Comparison of ENCODE assay signal across 16 cellular contexts in the genomic region with DNA sequence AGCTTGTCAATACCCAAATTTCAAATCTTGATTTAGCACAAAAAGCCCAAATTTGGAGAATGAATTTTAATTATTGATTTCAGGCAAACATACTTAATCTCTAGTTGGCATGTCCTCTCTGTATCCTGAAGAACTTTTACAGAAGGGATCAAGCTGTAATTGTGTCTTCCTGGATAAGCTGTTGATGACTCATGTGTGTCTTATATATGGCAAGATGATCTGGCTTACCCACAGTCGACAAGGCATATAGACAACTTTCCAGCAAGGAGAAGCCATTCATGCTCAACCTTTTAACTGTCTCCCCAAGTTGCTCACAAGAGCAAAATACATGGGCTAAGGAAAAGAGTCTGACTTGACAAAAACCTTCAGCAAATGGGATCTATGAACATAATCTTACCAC.
DNase-seq lines count a peak whose midpoint lies in the region; FAIRE-seq and TF ChIP-seq lines count a peak whose summit lies in the region.
"Had no signal": no experiment of that assay in that cellular context is flagged by ENCODE, and none has a peak within 500 bp of the region (broad histone marks: within the 10 kb centered on the region; RNA-seq: fewer than 3 reads in every experiment).

No MANE protein-coding gene starts in this region.

- H3K27ac ChIP-seq in GM23248, result no peak overlapping the region
- H3K27ac ChIP-seq in astrocyte (ENCODE audit: low read depth, low read length), result no peak overlapping the region
- H3K27ac ChIP-seq in ovary, result no peak overlapping the region
- H3K27ac ChIP-seq: A549 had no signal

- no peak overlapping the region for H3K27ac Mint-ChIP-seq in astrocyte (ENCODE audit: unreplicated experiment)
- H3K27ac Mint-ChIP-seq: CD14-positive monocyte; CD8-positive, alpha-beta T cell had no signal

- no peak for TF ChIP-seq EP300 in ovary (IDR thresholded peaks at IDR 0.05)

- no peaks in the 10 kb centered on the region for H3K9me2 ChIP-seq in GM23248 (ENCODE audit: insufficient read depth)

- H3K27me3 Mint-ChIP-seq in astrocyte (ENCODE audit: low read depth, unreplicated experiment), result no peaks in the 10 kb centered on the region

- H3K4me1 Mint-ChIP-seq in astrocyte (ENCODE audit: low read depth, unreplicated experiment), result no peaks in the 10 kb centered on the region
- H3K4me1 Mint-ChIP-seq: CD14-positive monocyte had no signal

- in situ Hi-C loops in GM23248 (cut with MboI), result no loop called here

- no peaks in the 10 kb centered on the region for H3K9me3 Mint-ChIP-seq in astrocyte (ENCODE audit: unreplicated experiment)
- H3K9me3 Mint-ChIP-seq: CD8-positive, alpha-beta T cell had no signal

- H3K4me2 ChIP-seq in GM23248 (ENCODE audit: unreplicated experiment) (no peak overlapping the region), astrocyte (ENCODE audit: low read length) (no peak overlapping the region)
- H3K4me2 ChIP-seq: A549 had no signal

- H3K36me3 ChIP-seq in GM23248 (ENCODE audit: low read depth), result no peaks in the 10 kb centered on the region
- H3K36me3 ChIP-seq in astrocyte (ENCODE audit: insufficient read depth, low read length), result no peaks in the 10 kb centered on the region
- no peaks in the 10 kb centered on the region for H3K36me3 ChIP-seq in ovary

- H3K4me1 ChIP-seq in GM23248 (ENCODE audit: insufficient read depth) (no peaks in the 10 kb centered on the region), astrocyte (ENCODE audit: insufficient read depth, low read length) (no peaks in the 10 kb centered on the region), ovary (ENCODE audit: insufficient read depth) (no peaks in the 10 kb centered on the region)
- H3K4me1 ChIP-seq: A549 had no signal

- H2AFZ ChIP-seq in GM23248 (no peak overlapping the region), astrocyte (ENCODE audit: low read depth, low read length) (no peak overlapping the region)

- TF ChIP-seq CTCF in astrocyte (IDR thresholded peaks at IDR 0.05; ENCODE audit: insufficient read depth, low read depth, low read length), result no peak
- TF ChIP-seq CTCF in ovary (IDR thresholded peaks at IDR 0.05), result no peak

- no peak overlapping the region for H3K4me3 Mint-ChIP-seq in astrocyte (ENCODE audit: unreplicated experiment)
- H3K4me3 Mint-ChIP-seq: CD14-positive monocyte; CD8-positive, alpha-beta T cell had no signal

- H4K20me1 ChIP-seq in GM23248 (ENCODE audit: insufficient read depth) (no peaks in the 10 kb centered on the region), astrocyte (ENCODE audit: insufficient read depth, low read length) (no peaks in the 10 kb centered on the region)

- no peaks in the 10 kb centered on the region for H3K79me2 ChIP-seq in GM23248 (ENCODE audit: insufficient read depth)
- no peaks in the 10 kb centered on the region for H3K79me2 ChIP-seq in astrocyte (ENCODE audit: insufficient read depth, low read length)

- intact Hi-C loops in ovary (cut with DNase I), result no loop called here

- no peak for TF ChIP-seq POLR2A in ovary (IDR thresholded peaks at IDR 0.05)

- H3K27me3 ChIP-seq in GM23248 (replicated peaks; ENCODE audit: insufficient read depth) (no peaks in the 10 kb centered on the region), astrocyte (ENCODE audit: insufficient read depth, low read length) (no peaks in the 10 kb centered on the region), ovary (no peaks in the 10 kb centered on the region)

- H3K9me3 ChIP-seq in GM23248 (ENCODE audit: low read depth) (no peaks in the 10 kb centered on the region), astrocyte (ENCODE audit: insufficient read depth, low read depth, low read length) (no peaks in the 10 kb centered on the region), ovary (no peaks in the 10 kb centered on the region)
- H3K9me3 ChIP-seq: A549 had no signal

- 45 to 56% methylated on average over 1 of the region's 1 CpG for WGBS in GM23248 (ENCODE audit: low coverage in 1 of 2, low lambda C conversion rate in 2 of 2, missing lambda C conversion rate in 2 of 2), 2 experiments
- 89 to 97% (median 95%) methylated on average over 1 of the region's 1 CpG for WGBS in ovary, 3 donors

- no peaks in the 10 kb centered on the region for H3F3A ChIP-seq in GM23248 (ENCODE audit: insufficient read depth)

- DNase-seq in GM23248, result peak; percentile 7
- peak; percentile 34 for DNase-seq in HT1080 (ENCODE audit: low read depth)
- no peak for DNase-seq in astrocyte (ENCODE audit: low read depth)
- no peak for DNase-seq in ovary
- no peak for DNase-seq in GDM1 (lab: John Stamatoyannopoulos, UW)
- no peak for DNase-seq in NCI-H2029 treated with DMSO at 0.1 percent for 48 hours (lab: John Stamatoyannopoulos, UW)
- DNase-seq: CD8-positive, alpha-beta T cell; COR-L47; DMS153; DND-41; H7 had no signal

- no peak overlapping the region for H3K4me3 ChIP-seq in GM23248
- H3K4me3 ChIP-seq in astrocyte (ENCODE audit: insufficient read depth, low read depth, low read length), result no peak overlapping the region
- no peak overlapping the region for H3K4me3 ChIP-seq in ovary
- H3K4me3 ChIP-seq: A549 had no signal

- H3K9ac ChIP-seq in GM23248 (no peak overlapping the region), astrocyte (ENCODE audit: low read length) (no peak overlapping the region)

- no peaks in the 10 kb centered on the region for H3K36me3 Mint-ChIP-seq in astrocyte (ENCODE audit: low read depth, unreplicated experiment)
- H3K36me3 Mint-ChIP-seq: CD14-positive monocyte; CD8-positive, alpha-beta T cell had no signal

- FAIRE-seq in astrocyte (lab: Jason Lieb, UNC), result peak; percentile 5
- FAIRE-seq: A549, D721Med, HepG2, HTR-8/SVneo had no signal

Comparison
In these comparisons a context has a peak if more than half of its experiments do, and no peak if none do; other contexts are left out.
1. DNase-seq: peak in GM23248 (single experiment) and HT1080 (single experiment); none in astrocyte (single experiment), ovary (0 of 5), GDM1 (single experiment) and NCI-H2029 treated with DMSO at 0.1 percent for 48 hours (single experiment).